ENCODE assay signal across 7 cellular contexts in the genomic region with DNA sequence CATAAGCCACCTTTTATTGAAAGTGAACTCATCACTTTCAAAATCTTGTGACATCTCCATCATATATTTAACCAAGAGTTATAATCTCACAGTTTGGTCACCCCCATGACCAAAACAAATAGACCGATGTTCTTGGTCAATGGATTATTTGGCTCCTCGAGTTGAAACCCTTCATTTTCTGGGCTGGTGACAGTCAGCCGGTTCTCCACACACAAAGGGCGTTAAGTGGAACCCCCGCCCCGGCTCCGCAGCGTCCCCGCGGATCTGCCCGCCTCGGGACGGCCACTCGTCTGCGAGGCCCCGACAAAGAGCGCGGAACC. TPM values are rescaled to one million over a fixed set of nuclear protein-coding genes. Genes with fewer than 3 reads are reported as not detected.
A peak's percentile ranks its signal among the peaks of the same experiment; 100 is the strongest.
DNase-seq lines count a peak whose midpoint lies in the region; ATAC-seq and TF ChIP-seq lines count a peak whose summit lies in the region.

No MANE protein-coding gene starts in this region.

- H3K4me3 Mint-ChIP-seq in activated CD8-positive, alpha-beta T cell treated with anti-CD3 and anti-CD28 coated beads for 36 hours = peak overlapping the region; percentile 77
- H3K4me3 Mint-ChIP-seq in stimulated activated naive CD8-positive, alpha-beta T cell treated with anti-CD3 and anti-CD28 coated beads, Interleukin-15, amount 100 ng/mL, for 72 hours = peak overlapping the region; percentile 79 to 93

- TF ChIP-seq CTCF in activated CD8-positive, alpha-beta T cell treated with anti-CD3 and anti-CD28 coated beads for 36 hours (IDR thresholded peaks at IDR 0.05) = no peak

- H3K27me3 Mint-ChIP-seq in activated CD8-positive, alpha-beta T cell treated with anti-CD3 and anti-CD28 coated beads for 36 hours = no peaks in the 10 kb centered on the region
- no peaks in the 10 kb centered on the region for H3K27me3 Mint-ChIP-seq in stimulated activated naive CD8-positive, alpha-beta T cell treated with anti-CD3 and anti-CD28 coated beads, Interleukin-15, amount 100 ng/mL, for 72 hours

- peak; percentile 2 for ATAC-seq in HG02884 (IDR thresholded peaks at IDR 0.05; ENCODE audit: unreplicated experiment)
- no peak for ATAC-seq in activated CD8-positive, alpha-beta T cell treated with anti-CD3 and anti-CD28 coated beads for 36 hours
- no peak for ATAC-seq in stimulated activated naive CD8-positive, alpha-beta T cell treated with anti-CD3 and anti-CD28 coated beads, Interleukin-15, amount 100 ng/mL, for 72 hours
- no peak for ATAC-seq in HG03108 (IDR thresholded peaks at IDR 0.05; ENCODE audit: unreplicated experiment)

- H3K27me3 ChIP-seq in iPS-15b (ENCODE audit: control insufficient read depth, insufficient read depth, low read length) = peaks cover 6% of the 10 kb centered on the region

- H3K4me3 ChIP-seq in iPS-15b (ENCODE audit: low read depth, low read length) = peak overlapping the region; percentile 70

- POLR2A ChIA-PET in activated CD8-positive, alpha-beta T cell treated with anti-CD3 and anti-CD28 coated beads for 36 hours (lab: Charles Lee) = interaction anchor here (1.0 to 2.2 kb wide), 4 partner anchors 10 to 27 kb away, joined by 3 to 7 read pairs (median 3); no protein-coding TSS in a partner anchor

- peak overlapping the region; percentile 83 for H3K9ac ChIP-seq in iPS-15b (ENCODE audit: low read depth, low read length)

- intact Hi-C loops in activated CD8-positive, alpha-beta T cell treated with anti-CD3 and anti-CD28 coated beads for 36 hours (cut with micrococcal nuclease) = no loop called here

- peaks cover 8% of the 10 kb centered on the region for H3K4me1 ChIP-seq in iPS-15b (ENCODE audit: control insufficient read depth, insufficient read depth, low read length)

- peak overlapping the region; percentile 65 for H3K27ac Mint-ChIP-seq in activated CD8-positive, alpha-beta T cell treated with anti-CD3 and anti-CD28 coated beads for 36 hours
- peak overlapping the region; percentile 93 for H3K27ac Mint-ChIP-seq in stimulated activated naive CD8-positive, alpha-beta T cell treated with anti-CD3 and anti-CD28 coated beads, Interleukin-15, amount 100 ng/mL, for 72 hours

- no peaks in the 10 kb centered on the region for H3K9me3 ChIP-seq in iPS-15b (ENCODE audit: control insufficient read depth, insufficient read depth, low read length)

- CTCF ChIA-PET in activated CD8-positive, alpha-beta T cell treated with anti-CD3 and anti-CD28 coated beads for 36 hours (lab: Charles Lee) = no interaction called here

- DNase-seq in activated CD8-positive, alpha-beta T cell treated with anti-CD3 and anti-CD28 coated beads for 36 hours = no peak
- no peak for DNase-seq in stimulated activated naive CD8-positive, alpha-beta T cell treated with anti-CD3 and anti-CD28 coated beads, Interleukin-15, amount 100 ng/mL, for 72 hours
- DNase-seq in SKM-1 treated with dmso at 0.1 percent for 144 hours (lab: John Stamatoyannopoulos, UW; ENCODE audit: unreplicated experiment) (no peak), NCI-H146 (lab: John Stamatoyannopoulos, UW) (no peak)

- H3K36me3 ChIP-seq in iPS-15b (ENCODE audit: control insufficient read depth, insufficient read depth, low read length) = no peaks in the 10 kb centered on the region

- no peaks in the 10 kb centered on the region for H3K9me3 Mint-ChIP-seq in activated CD8-positive, alpha-beta T cell treated with anti-CD3 and anti-CD28 coated beads for 36 hours
- H3K9me3 Mint-ChIP-seq in stimulated activated naive CD8-positive, alpha-beta T cell treated with anti-CD3 and anti-CD28 coated beads, Interleukin-15, amount 100 ng/mL, for 72 hours = no peaks in the 10 kb centered on the region

- H3K4me1 Mint-ChIP-seq in activated CD8-positive, alpha-beta T cell treated with anti-CD3 and anti-CD28 coated beads for 36 hours (ENCODE audit: low read depth) = peaks cover 33% of the 10 kb centered on the region
- peaks cover 46% of the 10 kb centered on the region for H3K4me1 Mint-ChIP-seq in stimulated activated naive CD8-positive, alpha-beta T cell treated with anti-CD3 and anti-CD28 coated beads, Interleukin-15, amount 100 ng/mL, for 72 hours

- peaks cover 8% of the 10 kb centered on the region for H3K36me3 Mint-ChIP-seq in activated CD8-positive, alpha-beta T cell treated with anti-CD3 and anti-CD28 coated beads for 36 hours (ENCODE audit: low read depth)

RNA-seq across cellular contexts. Expression of a gene that starts 0.8 kb away (rescaled TPM):
- total RNA-seq in activated CD8-positive, alpha-beta T cell treated with anti-CD3 and anti-CD28 coated beads for 36 hours = 10 to 100 TPM; 25.6 to 27.0 TPM
